8 cellular contexts compared by ENCODE assay signal in genomic region chr10:99370993-99371392, GRCh38. TPM values are rescaled to one million over a fixed set of nuclear protein-coding genes. Genes with fewer than 3 reads are reported as not detected.
DNase-seq lines count a peak whose midpoint lies in the region; FAIRE-seq and TF ChIP-seq lines count a peak whose summit lies in the region.

No MANE protein-coding gene starts in this region.

- no peak overlapping the region for H3K27ac ChIP-seq in 22Rv1
- H3K27ac ChIP-seq in osteoblast (ENCODE audit: low read depth, low read length): no peak overlapping the region

- H4K20me1 ChIP-seq in osteoblast (ENCODE audit: insufficient read depth, low read length): no peaks in the 10 kb centered on the region

- DNase-seq in GM10266 (ENCODE audit: extremely low spot score): peak; percentile 31
- peak; percentile 54 for DNase-seq in HCEC 1CT
- DNase-seq in LNCaP clone FGC (ENCODE audit: low read depth): no peak
- peak; percentile 46 for DNase-seq in bronchial epithelial cell (ENCODE audit: low read depth)
- no peak for DNase-seq in osteoblast (ENCODE audit: insufficient read length, low spot score, missing footprints)
- DNase-seq in MG63: no peak
- DNase-seq in activated effector memory CD4-positive, alpha-beta T cell treated with anti-CD3 and anti-CD28 coated beads, Interleukin-2, amount 50 U/mL, for 16 hours: no peak

- H3K4me3 ChIP-seq in LNCaP clone FGC (ENCODE audit: low read depth, low read length) (no peak overlapping the region), bronchial epithelial cell (ENCODE audit: low read depth, low read length) (no peak overlapping the region), osteoblast (ENCODE audit: insufficient read depth, low read length) (no peak overlapping the region), MG63 (no peak overlapping the region)

- peaks cover 2% of the 10 kb centered on the region for H3K27me3 ChIP-seq in bronchial epithelial cell (ENCODE audit: control insufficient read depth, insufficient read depth, low read length)
- no peaks in the 10 kb centered on the region for H3K27me3 ChIP-seq in osteoblast (ENCODE audit: insufficient read depth, low read length)
- no peaks in the 10 kb centered on the region for H3K27me3 ChIP-seq in MG63

- no peaks in the 10 kb centered on the region for H3K79me2 ChIP-seq in osteoblast (ENCODE audit: insufficient read depth, low read length)

- no peaks in the 10 kb centered on the region for H3K36me3 ChIP-seq in bronchial epithelial cell (ENCODE audit: control insufficient read depth, insufficient read depth, low read length)
- no peaks in the 10 kb centered on the region for H3K36me3 ChIP-seq in osteoblast (ENCODE audit: insufficient read depth, low read length)
- no peaks in the 10 kb centered on the region for H3K36me3 ChIP-seq in MG63

- H3K9me3 ChIP-seq in osteoblast (ENCODE audit: low read depth, low read length) (no peaks in the 10 kb centered on the region), MG63 (no peaks in the 10 kb centered on the region)

- no peak for FAIRE-seq in bronchial epithelial cell (lab: Jason Lieb, UNC)

- TF ChIP-seq CTCF in 22Rv1 (IDR thresholded peaks at IDR 0.05) (peak; percentile 69), GM10266 (IDR thresholded peaks at IDR 0.05; ENCODE audit: control insufficient read depth, insufficient read depth, low read depth, missing control alignments) (peak; percentile 12), LNCaP clone FGC (IDR thresholded peaks at IDR 0.05; ENCODE audit: control insufficient read depth, extremely low read depth, insufficient read depth) (peak; percentile 75), bronchial epithelial cell (IDR thresholded peaks at IDR 0.05; ENCODE audit: insufficient read depth, low read length, severe bottlenecking) (peak; percentile 55), osteoblast (IDR thresholded peaks at IDR 0.05; ENCODE audit: extremely low read depth, low read depth, low read length) (peak; percentile 50)

- H2AFZ ChIP-seq in osteoblast (ENCODE audit: low read length): no peak overlapping the region

- peaks cover 35% of the 10 kb centered on the region for H3K4me1 ChIP-seq in osteoblast (ENCODE audit: insufficient read depth, low read length)

- H3K4me2 ChIP-seq in osteoblast (ENCODE audit: insufficient read depth, low read length): no peak overlapping the region

RNA-seq across cellular contexts. Expression of gene CNNM1, which starts 41.8 kb away (rescaled TPM):
- under 0.01 TPM in 1 of 2 replicates, not detected in the other for total RNA-seq in bronchial epithelial cell
- 0.29 and 0.36 TPM in 2 replicates for total RNA-seq in osteoblast
- 0.13 TPM in 1 of 2 replicates, not detected in the other for total RNA-seq in MG63 (2014; rRNA removed; shearing (Covaris generic); ENCODE audit: low replicate concordance)

RNA-seq across cellular contexts. Expression of gene GOT1, which starts 59.4 kb away (rescaled TPM):
- total RNA-seq in bronchial epithelial cell: 62.9 and 67.9 TPM in 2 replicates
- 36.2 and 42.7 TPM in 2 replicates for total RNA-seq in osteoblast
- 8.6 and 21.8 TPM in 2 replicates for total RNA-seq in MG63 (2014; rRNA removed; shearing (Covaris generic); ENCODE audit: low replicate concordance)

Comparison
In these comparisons a context has a peak if more than half of its experiments do, and no peak if none do; other contexts are left out.
1. CTCF ChIP-seq: peak in every context shown above with its lines; median percentile 75 in LNCaP clone FGC; 69 in 22Rv1; 55 in bronchial epithelial cell; 50 in osteoblast; 12 in GM10266.
2. DNase-seq: peak in GM10266 (single experiment), HCEC 1CT (single experiment) and bronchial epithelial cell (single experiment); none in LNCaP clone FGC (single experiment), osteoblast (single experiment), MG63 (single experiment) and activated effector memory CD4-positive, alpha-beta T cell treated with anti-CD3 and anti-CD28 coated beads, Interleukin-2, amount 50 U/mL, for 16 hours (single experiment).